In the genomic region with DNA sequence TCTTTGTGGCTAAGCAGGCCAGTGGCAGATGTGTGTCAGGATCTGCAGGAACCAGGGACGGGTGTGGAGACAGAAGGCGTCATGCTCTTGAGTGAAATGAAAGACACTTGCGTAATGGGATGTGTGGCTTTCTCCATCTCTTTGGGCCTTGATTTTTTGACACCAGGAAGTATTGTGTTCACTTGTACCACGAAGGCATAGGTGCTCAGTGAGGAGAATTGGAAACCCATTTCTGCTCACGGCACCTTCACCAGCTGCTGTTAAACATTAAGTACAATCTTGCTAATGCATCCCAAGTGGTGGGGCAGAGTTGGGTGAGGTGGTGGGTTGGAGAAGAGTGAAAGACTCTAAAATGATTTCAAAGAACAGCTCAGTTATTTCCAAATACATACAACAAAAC, we compare ENCODE assay signal across 32 cellular contexts. TPM values are rescaled to one million over a fixed set of nuclear protein-coding genes. Genes with fewer than 3 reads are reported as not detected.
"Had no signal": no experiment of that assay in that cellular context is flagged by ENCODE, and none has a peak within 500 bp of the region (broad histone marks: within the 10 kb centered on the region; RNA-seq: fewer than 3 reads in every experiment).

No MANE protein-coding gene starts in this region.

- H3K4me1 Mint-ChIP-seq: mesothelial cell of epicardium had no signal

- H3K4me3 Mint-ChIP-seq: activated B cell treated with CpG ODN at 0.5 μM for 24 hours; activated T-cell treated with anti-CD3 and anti-CD28 coated beads, Interleukin-2, amount 50 U/mL, for 72 hours; central memory CD8-positive, alpha-beta T cell; effector memory CD8-positive, alpha-beta T cell; mesothelial cell of epicardium; nephron; T-cell had no signal

- H3K4me3 ChIP-seq: breast epithelium, dorsolateral prefrontal cortex, esophagus squamous epithelium, gastrocnemius medialis, left ventricle myocardium inferior, ovary, prostate gland, thyroid gland, upper lobe of right lung had no signal

- DNase-seq: activated B cell treated with CpG ODN at 0.5 μM for 24 hours; activated CD4-positive, alpha-beta T cell treated with anti-CD3 and anti-CD28 coated beads for 4 hours; activated CD4-positive, alpha-beta T cell treated with anti-CD3 and anti-CD28 coated beads, Interleukin-2, amount 50 U/mL, for 48 hours; activated CD8-positive, alpha-beta memory T cell treated with anti-CD3 and anti-CD28 coated beads, Interleukin-2, amount 50 U/mL, for 48 hours; activated effector memory CD4-positive, alpha-beta T cell treated with anti-CD3 and anti-CD28 coated beads, Interleukin-2, amount 50 U/mL, for 16 hours; activated T-cell treated with anti-CD3 and anti-CD28 coated beads, Interleukin-2, amount 50 U/mL, for 72 hours; amniotic stem cell; dorsolateral prefrontal cortex; effector memory CD8-positive, alpha-beta T cell; esophagus squamous epithelium; gastrocnemius medialis; hippocampal formation; left ventricle myocardium inferior; ovary; stimulated activated CD4-positive, alpha-beta T cell treated with anti-CD3 and anti-CD28 coated beads, Interleukin-2, amount 100 ng/mL, for 48 hours; stimulated activated CD8-positive, alpha-beta memory T cell treated with anti-CD3 and anti-CD28 coated beads, Interleukin-4, amount 100 ng/mL, for 48 hours; stimulated activated naive CD4-positive, alpha-beta T cell treated with Interleukin-2 at 50 U/mL for 16 hours; substantia nigra; T-cell; thyroid gland; upper lobe of right lung had no signal

- ATAC-seq: activated naive CD4-positive, alpha-beta T cell treated with anti-CD3 and anti-CD28 coated beads, Interleukin-2, amount 50 U/mL, for 72 hours; activated T-cell treated with anti-CD3 and anti-CD28 coated beads, Interleukin-2, amount 50 U/mL, for 72 hours; effector memory CD8-positive, alpha-beta T cell; gastrocnemius medialis; T-cell; upper lobe of right lung had no signal

- H3K27ac ChIP-seq: breast epithelium, dorsolateral prefrontal cortex, esophagus squamous epithelium, gastrocnemius medialis, left ventricle myocardium inferior, neutrophil, ovary, prostate gland, thyroid gland, upper lobe of right lung had no signal

- H3K27me3 ChIP-seq: gastrocnemius medialis, neutrophil, ovary, thyroid gland had no signal

- H3K36me3 Mint-ChIP-seq: mesothelial cell of epicardium had no signal

- H3K27me3 Mint-ChIP-seq: activated B cell treated with CpG ODN at 0.5 μM for 24 hours had no signal

- H3K4me1 ChIP-seq: breast epithelium, gastrocnemius medialis, left ventricle myocardium inferior, prostate gland, thyroid gland, upper lobe of right lung had no signal

- H3K9me3 ChIP-seq: breast epithelium, esophagus squamous epithelium, gastrocnemius medialis, left ventricle myocardium inferior, neutrophil, ovary, prostate gland, thyroid gland, upper lobe of right lung had no signal

- H3K9me3 Mint-ChIP-seq: activated B cell treated with CpG ODN at 0.5 μM for 24 hours; activated T-cell treated with anti-CD3 and anti-CD28 coated beads, Interleukin-2, amount 50 U/mL, for 72 hours; central memory CD8-positive, alpha-beta T cell; effector memory CD8-positive, alpha-beta T cell; mesothelial cell of epicardium; nephron; T-cell had no signal

- FAIRE-seq: colon, endothelial cell of umbilical vein had no signal

- H3K36me3 ChIP-seq: breast epithelium, esophagus squamous epithelium, gastrocnemius medialis, neutrophil, ovary, prostate gland, thyroid gland, upper lobe of right lung had no signal

- H3K27ac Mint-ChIP-seq: activated B cell treated with CpG ODN at 0.5 μM for 24 hours; activated naive CD4-positive, alpha-beta T cell treated with anti-CD3 and anti-CD28 coated beads, Interleukin-2, amount 50 U/mL, for 72 hours; activated T-cell treated with anti-CD3 and anti-CD28 coated beads, Interleukin-2, amount 50 U/mL, for 72 hours; effector memory CD8-positive, alpha-beta T cell; mesothelial cell of epicardium; nephron; T-cell had no signal

RNA-seq across cellular contexts. Expression of a gene that starts 30.0 kb away (rescaled TPM):
- total RNA-seq: activated B cell treated with CpG ODN at 0.5 μM for 24 hours; activated CD8-positive, alpha-beta memory T cell treated with anti-CD3 and anti-CD28 coated beads for 36 hours; activated naive CD4-positive, alpha-beta T cell treated with anti-CD3 and anti-CD28 coated beads, Interleukin-2, amount 50 U/mL, for 72 hours; activated T-cell treated with anti-CD3 and anti-CD28 coated beads, Interleukin-2, amount 50 U/mL, for 72 hours; breast epithelium; dorsolateral prefrontal cortex; endothelial cell of umbilical vein; esophagus squamous epithelium; gastrocnemius medialis; left ventricle myocardium inferior; lung microvascular endothelial cell; mesothelial cell of epicardium; ovary; prostate gland; T-cell; thyroid gland; upper lobe of right lung had no signal
- polyA plus RNA-seq: endothelial cell of umbilical vein, ovary had no signal
